1 cellular context compared by ENCODE assay signal in genomic region chr1:59041878-59042277, GRCh38.
TF ChIP-seq lines count a peak whose summit lies in the region.

No MANE protein-coding gene starts in this region.

TF ChIP-seq in SK-N-SH, 30 proteins besides CTCF, POLR2A, EP300 and RAD21 (continued from another document):
- TF ChIP-seq NFIC (IDR thresholded peaks at IDR 0.05; ENCODE audit: borderline replicate concordance) (no peak), ELF1 (IDR thresholded peaks at IDR 0.05) (no peak), YY1 (IDR thresholded peaks at IDR 0.05; ENCODE audit: low read depth) (no peak), MEF2A (IDR thresholded peaks at IDR 0.05; ENCODE audit: borderline replicate concordance, low read depth) (no peak), TEAD4 (IDR thresholded peaks at IDR 0.05; ENCODE audit: borderline replicate concordance, insufficient read depth) (no peak), PBX3 (IDR thresholded peaks at IDR 0.05) (no peak), ZBTB33 (IDR thresholded peaks at IDR 0.05; ENCODE audit: borderline replicate concordance, low read depth) (no peak)
